Comparison of ENCODE assay signal across 12 cellular contexts in the genomic region with DNA sequence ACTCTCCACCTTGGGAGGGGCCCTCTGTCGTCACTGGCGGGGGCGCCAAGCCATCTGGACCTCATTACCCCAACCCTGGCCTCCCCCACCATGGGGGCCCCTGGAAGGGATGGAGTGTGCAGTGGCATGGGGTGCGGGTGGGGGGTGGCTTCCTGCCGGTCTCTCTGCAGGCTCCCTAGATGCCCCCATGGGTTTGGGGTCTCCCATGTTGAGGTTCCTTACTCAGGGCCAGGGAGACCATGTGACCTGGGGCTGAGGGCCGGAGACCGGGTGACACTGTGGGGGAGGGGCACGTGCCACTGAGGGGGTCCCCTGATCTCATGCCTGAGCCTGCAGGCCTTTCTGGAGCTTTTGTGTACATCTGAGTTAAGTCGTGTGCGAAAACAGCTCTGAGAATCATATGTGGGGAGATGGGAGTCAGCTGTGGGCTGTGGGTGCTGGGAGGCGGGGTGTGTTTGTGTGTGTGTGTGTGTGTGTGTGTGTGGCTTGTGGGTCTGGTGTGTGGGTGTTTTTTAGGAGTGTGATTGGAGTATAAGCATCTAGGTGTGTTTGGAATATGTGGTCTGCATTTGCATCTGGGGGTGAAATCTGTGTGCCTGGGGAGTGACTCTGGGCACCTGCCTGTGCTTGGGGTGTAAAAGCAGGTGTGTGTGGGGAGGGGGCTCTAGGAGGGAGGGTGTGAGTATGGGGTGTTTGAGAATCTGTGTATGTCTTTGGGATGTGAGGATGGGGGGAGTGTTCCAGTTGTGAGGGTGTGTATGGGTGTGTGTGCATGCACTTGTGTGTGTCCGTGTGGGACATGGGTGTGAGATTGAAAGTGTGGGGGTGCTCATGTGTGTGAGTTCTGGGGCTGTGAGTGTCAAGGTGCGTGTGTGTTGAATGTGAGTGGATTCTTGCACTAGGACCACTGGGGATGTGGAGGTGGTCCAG. TPM values are rescaled to one million over a fixed set of nuclear protein-coding genes. Genes with fewer than 3 reads are reported as not detected.
DNase-seq lines count a peak whose midpoint lies in the region; ATAC-seq and TF ChIP-seq lines count a peak whose summit lies in the region.
"Had no signal": no experiment of that assay in that cellular context is flagged by ENCODE, and none has a peak within 500 bp of the region (broad histone marks: within the 10 kb centered on the region; RNA-seq: fewer than 3 reads in every experiment).

No MANE protein-coding gene starts in this region.

- DNase-seq in heart left ventricle (peak in 2 of 5 donors; percentile 58 to 64), sciatic nerve (ENCODE audit: low spot score) (peak; percentile 81), Ammon's horn (ENCODE audit: low spot score) (no peak), COLO829 (ENCODE audit: low spot score) (no peak)
- DNase-seq: activated CD4-positive, alpha-beta T cell treated with anti-CD3 and anti-CD28 coated beads, Interleukin-2, amount 50 U/mL, for 1 hour; NCI-H524; SJCRH30; spleen had no signal

- H3K27me3 ChIP-seq in DOHH2 (ENCODE audit: control insufficient read depth, low read length) (peaks cover 33% of the 10 kb centered on the region), heart left ventricle (no peaks in the 10 kb centered on the region)
- H3K27me3 ChIP-seq: SJCRH30 had no signal

- H3K4me1 ChIP-seq in DOHH2 (ENCODE audit: control insufficient read depth, low read length) = peaks cover 15% of the 10 kb centered on the region
- H3K4me1 ChIP-seq in heart left ventricle = peaks cover 0 to 35% (median 14%) of the 10 kb centered on the region in 12 donors

- H3K27ac ChIP-seq in DOHH2 (ENCODE audit: low read depth, low read length) (no peak overlapping the region), angular gyrus (ENCODE audit: low read depth, low read length) (peak overlapping the region; percentile 37), heart left ventricle (peak overlapping the region in 11 of 12 donors; percentile 37 to 94 (median 71))
- H3K27ac ChIP-seq: SJCRH30 had no signal

- no peaks in the 10 kb centered on the region for H3K36me3 ChIP-seq in DOHH2 (ENCODE audit: control insufficient read depth, low read length)
- peaks cover 0 to 3% (median 0%) of the 10 kb centered on the region in 9 donors for H3K36me3 ChIP-seq in heart left ventricle
- H3K36me3 ChIP-seq: SJCRH30, spleen had no signal

- H3K4me2 ChIP-seq in DOHH2 (ENCODE audit: low read length) = peak overlapping the region; percentile 34; the same call in 1 of the 2 replicates

- H3K9me2 ChIP-seq in DOHH2 (replicated peaks; ENCODE audit: control insufficient read depth, low read length) = no peaks in the 10 kb centered on the region

- H3F3A ChIP-seq in DOHH2 (ENCODE audit: control insufficient read depth, insufficient read depth) = no peaks in the 10 kb centered on the region

- H3K4me3 ChIP-seq in DOHH2 (ENCODE audit: low read length) (no peak overlapping the region), heart left ventricle (peak overlapping the region in 11 of 12 donors; percentile 22 to 65 (median 45))

- intact Hi-C loops in heart left ventricle (cut with DNase I) (no loop called here), sciatic nerve (cut with DNase I) (no loop called here)

- WGBS in heart left ventricle, 4 donors = 70 to 83% (median 71%) methylated on average over 11 to 13 of the region's 13 CpGs

- TF ChIP-seq POLR2A in heart left ventricle (IDR thresholded peaks at IDR 0.05) = no peak

- no peak for TF ChIP-seq CTCF in DOHH2 (IDR thresholded peaks at IDR 0.05; ENCODE audit: low read depth, low read length, poor library complexity, severe bottlenecking)
- no peak for TF ChIP-seq CTCF in heart left ventricle (IDR thresholded peaks at IDR 0.05)

- H3K9me3 ChIP-seq in DOHH2 (ENCODE audit: control insufficient read depth, insufficient read depth, low read length) (no peaks in the 10 kb centered on the region), heart left ventricle (no peaks in the 10 kb centered on the region)
- H3K9me3 ChIP-seq: SJCRH30, spleen had no signal

- H3K79me2 ChIP-seq in DOHH2 (ENCODE audit: control insufficient read depth, low read length) = no peaks in the 10 kb centered on the region

- H4K20me1 ChIP-seq in DOHH2 (ENCODE audit: control insufficient read depth, insufficient read depth, low read depth, low read length) = no peaks in the 10 kb centered on the region

- ATAC-seq in heart left ventricle (peak in 3 of 4 donors; percentile 4 to 35 (median 9)), sciatic nerve (peak; percentile 13), HG02623 (IDR thresholded peaks at IDR 0.05; ENCODE audit: unreplicated experiment) (no peak), GM18517 (IDR thresholded peaks at IDR 0.05; ENCODE audit: unreplicated experiment) (no peak)

RNA-seq across cellular contexts. Expression of a gene that starts 32.1 kb away (rescaled TPM):
- total RNA-seq in heart left ventricle = 100 to 1,000 TPM in 1 of 9 donors, 10 to 100 TPM in 8; 68.5 to 122 (median 87.4) TPM
- 100 to 1,000 TPM in 1 of 2 donors, 10 to 100 TPM in 1; 77.7 to 144 TPM for polyA plus RNA-seq in heart left ventricle
- 119 TPM for total RNA-seq in sciatic nerve

RNA-seq across cellular contexts. Expression of a gene that starts 32.3 kb away (rescaled TPM):
- total RNA-seq in heart left ventricle (10 to 100 TPM; 10.8 to 23.9 (median 18.7) TPM), sciatic nerve (19.6 TPM)
- 10 to 100 TPM; 25.8 to 30.6 TPM for polyA plus RNA-seq in heart left ventricle

RNA-seq across cellular contexts. Expression of a gene that starts 40.6 kb away (rescaled TPM):
- total RNA-seq in heart left ventricle (10 to 100 TPM in 1 of 9 donors, 1 to 10 TPM in 8; 1.6 to 17.2 (median 3.6) TPM), sciatic nerve (52.7 TPM)
- polyA plus RNA-seq in heart left ventricle = 1 to 10 TPM; 2.2 to 7.7 TPM

RNA-seq across cellular contexts. Expression of a gene that starts 52.4 kb away (rescaled TPM):
- total RNA-seq in heart left ventricle = 100 to 1,000 TPM in 1 of 9 donors, 10 to 100 TPM in 8; 42.6 to 101 (median 79.3) TPM
- 10 to 100 TPM; 43.7 to 53.8 TPM for polyA plus RNA-seq in heart left ventricle
- total RNA-seq in sciatic nerve = 140 TPM

Comparison
In these comparisons a context has a peak if more than half of its experiments do, and no peak if none do; other contexts are left out.
1. ATAC-seq: peak in heart left ventricle (3 of 4) and sciatic nerve (single experiment); none in HG02623 (single experiment) and GM18517 (single experiment).